ENCODE assay signal across 8 cellular contexts in genomic region chr9:36192196-36192595, GRCh38. TPM values are rescaled to one million over a fixed set of nuclear protein-coding genes. Genes with fewer than 3 reads are reported as not detected.
DNase-seq lines count a peak whose midpoint lies in the region; ATAC-seq, FAIRE-seq and TF ChIP-seq lines count a peak whose summit lies in the region.

No MANE protein-coding gene starts in this region.

- no peak overlapping the region for H2BK20ac ChIP-seq in IMR-90 (ENCODE audit: low read depth, low read length)

- no peak overlapping the region for H4K8ac ChIP-seq in IMR-90 (ENCODE audit: low read depth in 2 of 2, low read length in 2 of 2)

- DNase-seq in IMR-90 (peak; percentile 20), K562 (ENCODE audit: extremely low read depth in 1 of 4, low spot score in 3 of 4) (no peak), GDM1 (lab: John Stamatoyannopoulos, UW) (no peak), A172 (ENCODE audit: low spot score) (no peak), SIG-M5 treated with dmso at 0.1 percent for 504 hours (lab: John Stamatoyannopoulos, UW; ENCODE audit: unreplicated experiment) (no peak)

- intact Hi-C loops in IMR-90 (cut with micrococcal nuclease): loop anchor here (2.0 to 5.0 kb wide), 3 partner anchors 15 to 135 kb away; no protein-coding TSS in a partner anchor
- intact Hi-C loops in K562 (cut with micrococcal nuclease): no loop called here

- H2BK5ac ChIP-seq in IMR-90 (ENCODE audit: low read depth, low read length, poor library complexity, severe bottlenecking): no peak overlapping the region

- TF ChIP-seq EP300 in K562 (IDR thresholded peaks at IDR 0.05; ENCODE audit: low read length): no peak

- no peak overlapping the region for H2BK15ac ChIP-seq in IMR-90 (ENCODE audit: low read depth, low read length)

- no peak overlapping the region for H2BK120ac ChIP-seq in IMR-90 (ENCODE audit: low read depth, low read length)

- no peak overlapping the region for H2AK5ac ChIP-seq in IMR-90 (ENCODE audit: low read depth, low read length)

- POLR2A ChIA-PET in IMR-90 (lab: Charles Lee; ENCODE audit: unreplicated experiment): no interaction called here
- POLR2A ChIA-PET in K562 (lab: Yijun Ruan, JAX): interaction anchor here (0.7 to 2.8 kb wide), 6 partner anchors 9 to 23 kb away, joined by 3 to 13 read pairs (median 4); no protein-coding TSS in a partner anchor

- no peak overlapping the region for H3K4ac ChIP-seq in IMR-90 (ENCODE audit: low read depth, low read length)

- H2AK9ac ChIP-seq in IMR-90 (replicated peaks; ENCODE audit: low read depth, low read length, poor library complexity): no peak overlapping the region

- H3K9ac ChIP-seq in IMR-90 (ENCODE audit: low read depth, low read length) (peak overlapping the region; percentile 86), K562 (ENCODE audit: insufficient read depth in 1 of 2, low read depth in 2 of 2, low read length in 2 of 2) (peak overlapping the region in 1 of 2 experiments; percentile 96; a peak in 3 of 4 replicates)

- H4K20me1 ChIP-seq in IMR-90 (ENCODE audit: insufficient read depth, low read length) (peaks cover 52% of the 10 kb centered on the region), K562 (replicated peaks; ENCODE audit: control insufficient read depth, insufficient read depth, low read length) (peaks cover 28% of the 10 kb centered on the region)

- no peak overlapping the region for H4K5ac ChIP-seq in IMR-90 (ENCODE audit: low read depth, low read length)

- H2AFZ ChIP-seq in ACC112 (ENCODE audit: low read length, unreplicated experiment) (no peak overlapping the region), IMR-90 (replicated peaks; ENCODE audit: low read length, poor library complexity) (no peak overlapping the region), K562 (ENCODE audit: low read depth, low read length) (no peak overlapping the region)

- H3K9me3 ChIP-seq in IMR-90 (ENCODE audit: control insufficient read depth, insufficient read depth, low read length) (no peaks in the 10 kb centered on the region), K562 (replicated peaks; ENCODE audit: control insufficient read depth, insufficient read depth, low read depth, low read length) (no peaks in the 10 kb centered on the region), mononuclear cell (ENCODE audit: low read depth, low read length) (no peaks in the 10 kb centered on the region)

- dilution Hi-C loops in IMR-90 (cut with HindIII; ENCODE audit: low sequenced_read_pairs, unreplicated experiment): no loop called here

- CTCF ChIA-PET in IMR-90 (lab: Yijun Ruan, JAX): no interaction called here
- CTCF ChIA-PET in K562 (lab: Yijun Ruan, JAX; ENCODE audit: low intra/inter-chr PET ratio): interaction anchor here (0.6 kb wide), 1 partner anchor 194 kb away, joined by 3 read pairs; no protein-coding TSS in a partner anchor

- FAIRE-seq in K562 (lab: Jason Lieb, UNC): no peak

- H3K4me2 ChIP-seq in IMR-90 (ENCODE audit: low read depth, low read length): peak overlapping the region; percentile 99
- peak overlapping the region; percentile 87 for H3K4me2 ChIP-seq in K562 (ENCODE audit: insufficient read depth, low read length)

- H3K27me3 ChIP-seq in ACC112 (ENCODE audit: insufficient read depth, low read length) (no peaks in the 10 kb centered on the region), IMR-90 (ENCODE audit: control insufficient read depth, insufficient read depth, low read length) (no peaks in the 10 kb centered on the region), K562 (ENCODE audit: control insufficient read depth in 2 of 2, insufficient read depth in 2 of 2, low read length in 2 of 2) (no peaks in the 10 kb centered on the region), mononuclear cell (ENCODE audit: insufficient read depth, low read length) (no peaks in the 10 kb centered on the region)

- TF ChIP-seq CTCF in IMR-90 (conservative IDR thresholded peaks at IDR 0.05; ENCODE audit: low read depth, low read length) (no peak), K562 (IDR thresholded peaks at IDR 0.05 in 2 of 3, conservative IDR thresholded peaks at IDR 0.05 in 1 of 3; ENCODE audit: insufficient read depth in 2 of 3, low read depth in 1 of 3, low read length in 3 of 3) (no peak)

- no peak overlapping the region for H3K18ac ChIP-seq in IMR-90 (ENCODE audit: low read depth, low read length)

- peaks cover 3 to 57% of the 10 kb centered on the region in 2 experiments; a peak in 2 of 4 replicates for H3K79me1 ChIP-seq in IMR-90 (ENCODE audit: low read depth in 1 of 2, low read length in 2 of 2)

- H4K91ac ChIP-seq in IMR-90 (ENCODE audit: insufficient read depth, low read depth, low read length): no peak overlapping the region

- no peak overlapping the region for H3K56ac ChIP-seq in IMR-90 (ENCODE audit: extremely low read depth, insufficient read depth, low read length)

- H3K79me2 ChIP-seq in ACC112 (ENCODE audit: control insufficient read depth, insufficient read depth, low read length, unreplicated experiment) (peaks cover 57% of the 10 kb centered on the region), K562 (ENCODE audit: control insufficient read depth, insufficient read depth, low read length) (peaks cover 52% of the 10 kb centered on the region)

- ATAC-seq in IMR-90 (ENCODE audit: low read depth) (no peak), K562 (no peak), HG03439 (IDR thresholded peaks at IDR 0.05; ENCODE audit: unreplicated experiment) (no peak)

- no peak overlapping the region for H3K27ac ChIP-seq in ACC112 (ENCODE audit: low read depth, low read length)
- H3K27ac ChIP-seq in IMR-90 (ENCODE audit: insufficient read depth, low read length): no peak overlapping the region
- H3K27ac ChIP-seq in K562 (ENCODE audit: extremely low read depth, low read depth, low read length): no peak overlapping the region

- H3K36me3 ChIP-seq in ACC112 (ENCODE audit: insufficient read depth, low read length) (peaks cover 10% of the 10 kb centered on the region), IMR-90 (ENCODE audit: control insufficient read depth, insufficient read depth, low read length) (peaks cover 5% of the 10 kb centered on the region), K562 (ENCODE audit: control insufficient read depth, insufficient read depth, low read length) (peaks cover 33% of the 10 kb centered on the region; the same call in 2 of the 3 replicates)

- in situ Hi-C loops in IMR-90 (cut with MboI; ENCODE audit: low sequenced_read_pairs): no loop called here
- in situ Hi-C loops in K562 (cut with MboI): no loop called here

- no peak for TF ChIP-seq RAD21 in IMR-90 (IDR thresholded peaks at IDR 0.05; ENCODE audit: low read length)
- no peak for TF ChIP-seq RAD21 in K562 (CRISPR knock-in tag; conservative IDR thresholded peaks at IDR 0.05 in 1 of 2, IDR thresholded peaks at IDR 0.05 in 1 of 2)

- H3K4me1 ChIP-seq in ACC112 (ENCODE audit: control insufficient read depth, insufficient read depth, low read length, unreplicated experiment) (peaks cover 39% of the 10 kb centered on the region), IMR-90 (ENCODE audit: control insufficient read depth, insufficient read depth, low read length) (peaks cover 15% of the 10 kb centered on the region), K562 (replicated peaks in 1 of 2; ENCODE audit: control insufficient read depth in 2 of 2, insufficient read depth in 2 of 2, low read length in 2 of 2) (peaks cover 3 to 12% of the 10 kb centered on the region in 2 experiments; a peak in 4 of 5 replicates), mononuclear cell (ENCODE audit: insufficient read depth, low read length) (peaks cover 42% of the 10 kb centered on the region)

- WGBS in IMR-90 (ENCODE audit: extremely low coverage in 2 of 2, insufficient read length in 1 of 2), 2 experiments: no CpG with 5 or more reads among the region's 4 CpGs
- WGBS in K562 (ENCODE audit: insufficient coverage, low coverage, missing lambda C conversion rate): 21% methylated on average over 4 of the region's 4 CpGs

- no peak overlapping the region for H3K14ac ChIP-seq in IMR-90 (replicated peaks; ENCODE audit: low read depth, low read length)

- H3K23ac ChIP-seq in IMR-90 (ENCODE audit: low read depth, low read length): no peak overlapping the region; the same call in 1 of the 2 replicates

- H3K9me1 ChIP-seq in IMR-90 (ENCODE audit: insufficient read depth, low read length) (peaks cover 21% of the 10 kb centered on the region), K562 (ENCODE audit: control insufficient read depth, insufficient read depth, low read length) (no peaks in the 10 kb centered on the region)

- TF ChIP-seq POLR2A in IMR-90 (IDR thresholded peaks at IDR 0.05; ENCODE audit: low read depth, low read length): no peak
- TF ChIP-seq POLR2A in K562 (conservative IDR thresholded peaks at IDR 0.05): no peak

- H3K4me3 ChIP-seq in ACC112 (ENCODE audit: low read depth, low read length) (peak overlapping the region; percentile 95), IMR-90 (ENCODE audit: insufficient read depth, low read depth, low read length) (peak overlapping the region; percentile 73), K562 (peak overlapping the region; percentile 97), mononuclear cell (ENCODE audit: low read length) (peak overlapping the region; percentile 82)

- BruUV-seq in IMR-90 (replicated peaks; lab: Mats Ljungman, UMichigan) (TSS peak; percentile 30), K562 (replicated peaks; lab: Mats Ljungman, UMichigan) (no TSS peak)

RNA-seq across cellular contexts. Expression of gene CLTA, which starts 1.5 kb away (rescaled TPM):
- total RNA-seq in IMR-90 (2012; rRNA removed) (133 and 208 TPM in 2 replicates), K562 (2014; rRNA removed) (186 and 196 TPM in 2 replicates), K562 (2014; rRNA removed; fragmentation: Illumina TruSeq; extraction: Trizol) (129 and 131 TPM in 2 replicates), K562 (2015; rRNA removed; fragmentation: Illumina TruSeq; extraction: Trizol) (156 and 161 TPM in 2 replicates), K562 (2021) (140 and 144 TPM in 2 replicates), mononuclear cell (77.6 TPM)
- polyA plus RNA-seq in IMR-90 (2012; rRNA removed) (246 and 280 TPM in 2 replicates), K562 (2011; rRNA removed) (104 and 137 TPM in 2 replicates), K562 (2014; fragmentation: Illumina TruSeq; extraction: Trizol) (144 and 156 TPM in 2 replicates), K562 (2014; fragmentation: Nextera tagmentation; extraction: Ambion mirVana) (10 to 100 TPM; 37.8 to 39.6 TPM), K562 (2014; rRNA removed) (206 and 219 TPM in 2 replicates)
- polyA plus RNA-seq in IMR-90 (2012; cell fraction: cytosol; rRNA removed): 218 and 493 TPM in 2 replicates
- 63.6 and 110 TPM in 2 replicates for polyA plus RNA-seq in IMR-90 (2012; cell fraction: nucleus; rRNA removed; ENCODE audit: low replicate concordance)
- total RNA-seq in K562 (2011; cell fraction: chromatin; rRNA removed; ENCODE audit: low replicate concordance): 13.9 and 15.8 TPM in 2 replicates
- 17.2 and 17.5 TPM in 2 replicates for total RNA-seq in K562 (2011; cell fraction: nucleolus; rRNA removed)
- 19.0 and 24.3 TPM in 2 replicates for total RNA-seq in K562 (2011; cell fraction: nucleoplasm; rRNA removed)
- polyA plus RNA-seq in K562 (2011; cell fraction: cytosol; rRNA removed): 89.6 and 109 TPM in 2 replicates
- polyA plus RNA-seq in K562 (2011; cell fraction: nucleus; rRNA removed): 27.8 and 38.7 TPM in 2 replicates
- 169 and 197 TPM in 2 replicates for polyA plus RNA-seq in K562 (2012)
- polyA minus RNA-seq in K562 (2011; rRNA and poly(A)+ RNA removed): 60.8 and 67.3 TPM in 2 replicates
- polyA minus RNA-seq in K562 (2011; cell fraction: cytosol; rRNA and poly(A)+ RNA removed): 49.0 and 55.3 TPM in 2 replicates
- 12.7 and 16.2 TPM in 2 replicates for polyA minus RNA-seq in K562 (2011; cell fraction: nucleus; rRNA and poly(A)+ RNA removed)
- 499 and 646 TPM in 2 replicates for total RNA-seq in A172 (2014; rRNA removed; shearing (Covaris generic))

RNA-seq across cellular contexts. Expression of gene CCIN, which starts 23.0 kb away (rescaled TPM):
- total RNA-seq in IMR-90 (2012; rRNA removed) (1.1 TPM in 2 replicates), K562 (2014; rRNA removed) (not detected in 2 replicates), K562 (2014; rRNA removed; fragmentation: Illumina TruSeq; extraction: Trizol) (not detected in 2 replicates), K562 (2015; rRNA removed; fragmentation: Illumina TruSeq; extraction: Trizol) (not detected in 2 replicates), K562 (2021) (not detected in 2 replicates), mononuclear cell (1.0 TPM)
- polyA plus RNA-seq in IMR-90 (2012; rRNA removed) (0.73 and 0.80 TPM in 2 replicates), K562 (2011; rRNA removed) (not detected in 2 replicates), K562 (2014; fragmentation: Illumina TruSeq; extraction: Trizol) (not detected in 2 replicates), K562 (2014; fragmentation: Nextera tagmentation; extraction: Ambion mirVana) (not detected), K562 (2014; rRNA removed) (not detected in 2 replicates)
- 0.32 and 0.48 TPM in 2 replicates for polyA plus RNA-seq in IMR-90 (2012; cell fraction: cytosol; rRNA removed)
- 0.58 and 0.65 TPM in 2 replicates for polyA plus RNA-seq in IMR-90 (2012; cell fraction: nucleus; rRNA removed; ENCODE audit: low replicate concordance)
- not detected in 2 replicates for total RNA-seq in K562 (2011; cell fraction: chromatin; rRNA removed; ENCODE audit: low replicate concordance)
- 0.26 TPM in 1 of 2 replicates, not detected in the other for total RNA-seq in K562 (2011; cell fraction: nucleolus; rRNA removed)
- total RNA-seq in K562 (2011; cell fraction: nucleoplasm; rRNA removed): not detected in 2 replicates
- 0.04 and 0.09 TPM in 2 replicates for polyA plus RNA-seq in K562 (2011; cell fraction: cytosol; rRNA removed)
- polyA plus RNA-seq in K562 (2011; cell fraction: nucleus; rRNA removed): not detected in 2 replicates
- polyA plus RNA-seq in K562 (2012): not detected in 2 replicates
- polyA minus RNA-seq in K562 (2011; rRNA and poly(A)+ RNA removed): not detected in 2 replicates
- not detected in 2 replicates for polyA minus RNA-seq in K562 (2011; cell fraction: cytosol; rRNA and poly(A)+ RNA removed)
- not detected in 2 replicates for polyA minus RNA-seq in K562 (2011; cell fraction: nucleus; rRNA and poly(A)+ RNA removed)
- total RNA-seq in A172 (2014; rRNA removed; shearing (Covaris generic)): 0.34 and 0.36 TPM in 2 replicates

RNA-seq across cellular contexts. Expression of gene GLIPR2, which starts 55.7 kb away (rescaled TPM):
- total RNA-seq in IMR-90 (2012; rRNA removed) (35.8 and 37.8 TPM in 2 replicates), K562 (2014; rRNA removed) (2.0 and 4.0 TPM in 2 replicates), K562 (2014; rRNA removed; fragmentation: Illumina TruSeq; extraction: Trizol) (2.2 and 2.4 TPM in 2 replicates), K562 (2015; rRNA removed; fragmentation: Illumina TruSeq; extraction: Trizol) (1.4 TPM in 2 replicates), K562 (2021) (3.8 and 4.7 TPM in 2 replicates), mononuclear cell (86.0 TPM)
- polyA plus RNA-seq in IMR-90 (2012; rRNA removed) (42.7 and 43.3 TPM in 2 replicates), K562 (2011; rRNA removed) (6.9 and 8.8 TPM in 2 replicates), K562 (2014; fragmentation: Illumina TruSeq; extraction: Trizol) (4.4 and 4.8 TPM in 2 replicates), K562 (2014; fragmentation: Nextera tagmentation; extraction: Ambion mirVana) (1 to 10 TPM; 2.7 to 2.9 TPM), K562 (2014; rRNA removed) (4.0 and 4.6 TPM in 2 replicates)
- polyA plus RNA-seq in IMR-90 (2012; cell fraction: cytosol; rRNA removed): 34.1 and 37.4 TPM in 2 replicates
- polyA plus RNA-seq in IMR-90 (2012; cell fraction: nucleus; rRNA removed; ENCODE audit: low replicate concordance): 14.4 and 29.4 TPM in 2 replicates
- total RNA-seq in K562 (2011; cell fraction: chromatin; rRNA removed; ENCODE audit: low replicate concordance): 3.2 and 3.8 TPM in 2 replicates
- 1.7 and 2.2 TPM in 2 replicates for total RNA-seq in K562 (2011; cell fraction: nucleolus; rRNA removed)
- total RNA-seq in K562 (2011; cell fraction: nucleoplasm; rRNA removed): 2.6 and 4.5 TPM in 2 replicates
- polyA plus RNA-seq in K562 (2011; cell fraction: cytosol; rRNA removed): 5.0 and 5.2 TPM in 2 replicates
- 2.9 and 3.2 TPM in 2 replicates for polyA plus RNA-seq in K562 (2011; cell fraction: nucleus; rRNA removed)
- 2.2 and 2.3 TPM in 2 replicates for polyA plus RNA-seq in K562 (2012)
- polyA minus RNA-seq in K562 (2011; rRNA and poly(A)+ RNA removed): 6.3 and 7.9 TPM in 2 replicates
- polyA minus RNA-seq in K562 (2011; cell fraction: cytosol; rRNA and poly(A)+ RNA removed): 2.5 and 4.0 TPM in 2 replicates
- polyA minus RNA-seq in K562 (2011; cell fraction: nucleus; rRNA and poly(A)+ RNA removed): 0.56 and 0.67 TPM in 2 replicates
- 17.6 and 24.3 TPM in 2 replicates for total RNA-seq in A172 (2014; rRNA removed; shearing (Covaris generic))
